25 cellular contexts compared by ENCODE assay signal in genomic region chr7:71186535-71186934, GRCh38. TPM values are rescaled to one million over a fixed set of nuclear protein-coding genes. Genes with fewer than 3 reads are reported as not detected.
"Had no signal": no experiment of that assay in that cellular context is flagged by ENCODE, and none has a peak within 500 bp of the region (broad histone marks: within the 10 kb centered on the region; RNA-seq: fewer than 3 reads in every experiment).

No MANE protein-coding gene starts in this region.

- ATAC-seq: activated CD8-positive, alpha-beta T cell treated with anti-CD3 and anti-CD28 coated beads for 36 hours; activated naive CD8-positive, alpha-beta T cell treated with anti-CD3 and anti-CD28 coated beads, Interleukin-2, amount 50 U/mL, for 24 hours; activated T-cell treated with anti-CD3 and anti-CD28 coated beads, Interleukin-2, amount 50 U/mL, for 4 hours; activated T-helper 17 cell treated with anti-CD3 and anti-CD28 coated beads, Interleukin-2, amount 50 U/mL, for 72 hours; gastrocnemius medialis; left cardiac atrium; right lobe of liver; stimulated activated effector memory CD8-positive, alpha-beta T cell treated with anti-CD3 and anti-CD28 coated beads, Interleukin-12 subunit alpha, Interleukin-12 subunit beta, amount 100 ng/mL, for 72 hours; stimulated activated naive CD8-positive, alpha-beta T cell treated with anti-CD3 and anti-CD28 coated beads, Interleukin-15, amount 100 ng/mL, for 72 hours had no signal

- H3K27ac ChIP-seq: breast epithelium, gastrocnemius medialis, right lobe of liver had no signal

- H3K27me3 Mint-ChIP-seq: activated B cell treated with CpG ODN at 0.5 μM for 24 hours; activated CD8-positive, alpha-beta T cell treated with anti-CD3 and anti-CD28 coated beads for 36 hours; activated naive CD4-positive, alpha-beta T cell treated with anti-CD3 and anti-CD28 coated beads, Interleukin-2, amount 50 U/mL, for 24 hours; activated naive CD8-positive, alpha-beta T cell treated with anti-CD3 and anti-CD28 coated beads, Interleukin-2, amount 50 U/mL, for 24 hours; activated T-helper 17 cell treated with anti-CD3 and anti-CD28 coated beads, Interleukin-2, amount 50 U/mL, for 72 hours; central memory CD8-positive, alpha-beta T cell; stimulated activated naive CD8-positive, alpha-beta T cell treated with anti-CD3 and anti-CD28 coated beads, Interleukin-15, amount 100 ng/mL, for 72 hours had no signal

- H3K4me1 ChIP-seq: breast epithelium, gastrocnemius medialis, right lobe of liver had no signal

- H3K27me3 ChIP-seq: breast epithelium, gastrocnemius medialis, right lobe of liver had no signal

- H3K36me3 Mint-ChIP-seq: activated naive CD4-positive, alpha-beta T cell treated with anti-CD3 and anti-CD28 coated beads, Interleukin-2, amount 50 U/mL, for 24 hours; stimulated activated effector memory CD8-positive, alpha-beta T cell treated with anti-CD3 and anti-CD28 coated beads, Interleukin-12 subunit alpha, Interleukin-12 subunit beta, amount 100 ng/mL, for 72 hours had no signal

- DNase-seq: activated B cell treated with CpG ODN at 0.5 μM for 24 hours; activated CD4-positive, alpha-beta T cell treated with anti-CD3 and anti-CD28 coated beads, Interleukin-2, amount 50 U/mL, for 1 hour; activated CD8-positive, alpha-beta T cell treated with anti-CD3 and anti-CD28 coated beads for 36 hours; activated gamma-delta T cell treated with Interleukin-2 at 50 U/mL for 16 hours; activated naive CD8-positive, alpha-beta T cell treated with anti-CD3 and anti-CD28 coated beads, Interleukin-2, amount 50 U/mL, for 24 hours; activated T-cell treated with anti-CD3 and anti-CD28 coated beads, Interleukin-2, amount 50 U/mL, for 4 hours; dermis blood vessel endothelial cell; effector CD8-positive, alpha-beta T cell; gastrocnemius medialis; hippocampal formation; left cardiac atrium; left ventricle myocardium superior; occipital lobe; right lobe of liver; stimulated activated CD4-positive, alpha-beta T cell treated with anti-CD3 and anti-CD28 coated beads, Interleukin-12 subunit alpha, Interleukin-12 subunit beta, amount 100 ng/mL, for 4 hours; stimulated activated CD4-positive, alpha-beta T cell treated with anti-CD3 and anti-CD28 coated beads, Interleukin-4, amount 100 ng/mL, for 24 hours; stimulated activated naive CD8-positive, alpha-beta T cell treated with anti-CD3 and anti-CD28 coated beads, Interleukin-15, amount 100 ng/mL, for 72 hours; substantia nigra; T-helper 2 cell had no signal

- H3K27ac Mint-ChIP-seq: activated B cell treated with CpG ODN at 0.5 μM for 24 hours; activated CD8-positive, alpha-beta T cell treated with anti-CD3 and anti-CD28 coated beads for 36 hours; activated naive CD4-positive, alpha-beta T cell treated with anti-CD3 and anti-CD28 coated beads, Interleukin-2, amount 50 U/mL, for 24 hours; activated naive CD8-positive, alpha-beta T cell treated with anti-CD3 and anti-CD28 coated beads, Interleukin-2, amount 50 U/mL, for 24 hours; activated T-helper 17 cell treated with anti-CD3 and anti-CD28 coated beads, Interleukin-2, amount 50 U/mL, for 72 hours; stimulated activated effector memory CD8-positive, alpha-beta T cell treated with anti-CD3 and anti-CD28 coated beads, Interleukin-12 subunit alpha, Interleukin-12 subunit beta, amount 100 ng/mL, for 72 hours had no signal

- H3K4me1 Mint-ChIP-seq: activated B cell treated with CpG ODN at 0.5 μM for 24 hours; activated naive CD4-positive, alpha-beta T cell treated with anti-CD3 and anti-CD28 coated beads, Interleukin-2, amount 50 U/mL, for 24 hours; activated naive CD8-positive, alpha-beta T cell treated with anti-CD3 and anti-CD28 coated beads, Interleukin-2, amount 50 U/mL, for 24 hours; activated T-helper 17 cell treated with anti-CD3 and anti-CD28 coated beads, Interleukin-2, amount 50 U/mL, for 72 hours; central memory CD8-positive, alpha-beta T cell; stimulated activated effector memory CD8-positive, alpha-beta T cell treated with anti-CD3 and anti-CD28 coated beads, Interleukin-12 subunit alpha, Interleukin-12 subunit beta, amount 100 ng/mL, for 72 hours; stimulated activated naive CD8-positive, alpha-beta T cell treated with anti-CD3 and anti-CD28 coated beads, Interleukin-15, amount 100 ng/mL, for 72 hours had no signal

- H3K4me3 Mint-ChIP-seq: activated B cell treated with CpG ODN at 0.5 μM for 24 hours; activated CD8-positive, alpha-beta T cell treated with anti-CD3 and anti-CD28 coated beads for 36 hours; activated naive CD4-positive, alpha-beta T cell treated with anti-CD3 and anti-CD28 coated beads, Interleukin-2, amount 50 U/mL, for 24 hours; activated naive CD8-positive, alpha-beta T cell treated with anti-CD3 and anti-CD28 coated beads, Interleukin-2, amount 50 U/mL, for 24 hours; activated T-cell treated with anti-CD3 and anti-CD28 coated beads, Interleukin-2, amount 50 U/mL, for 4 hours; activated T-helper 17 cell treated with anti-CD3 and anti-CD28 coated beads, Interleukin-2, amount 50 U/mL, for 72 hours; central memory CD8-positive, alpha-beta T cell; stimulated activated effector memory CD8-positive, alpha-beta T cell treated with anti-CD3 and anti-CD28 coated beads, Interleukin-12 subunit alpha, Interleukin-12 subunit beta, amount 100 ng/mL, for 72 hours; stimulated activated naive CD8-positive, alpha-beta T cell treated with anti-CD3 and anti-CD28 coated beads, Interleukin-15, amount 100 ng/mL, for 72 hours had no signal

- H3K36me3 ChIP-seq: breast epithelium, gastrocnemius medialis, right lobe of liver had no signal

- H3K4me3 ChIP-seq: breast epithelium, gastrocnemius medialis, right lobe of liver had no signal

- H3K9me3 ChIP-seq: gastrocnemius medialis, right lobe of liver had no signal

RNA-seq across cellular contexts. Expression of gene GALNT17, which starts 54.6 kb away (rescaled TPM):
- polyA plus RNA-seq: keratinocyte had no signal
